In genomic region chr6:75516757-75517156, GRCh38 we compare ENCODE assay signal across 31 cellular contexts. TPM values are rescaled to one million over a fixed set of nuclear protein-coding genes. Genes with fewer than 3 reads are reported as not detected.
"Had no signal": no experiment of that assay in that cellular context is flagged by ENCODE, and none has a peak within 500 bp of the region (broad histone marks: within the 10 kb centered on the region; RNA-seq: fewer than 3 reads in every experiment).

No MANE protein-coding gene starts in this region.

- H3K4me3 ChIP-seq: ascending aorta, breast epithelium, cardiac muscle cell, colonic mucosa, dorsolateral prefrontal cortex, esophagus muscularis mucosa, gastroesophageal sphincter, heart right ventricle had no signal

- H3K4me3 Mint-ChIP-seq: activated CD4-positive, alpha-beta memory T cell treated with anti-CD3 and anti-CD28 coated beads, Interleukin-2, amount 10 ng/mL, durations not matched to agents 7 days and 5 days; activated CD4-positive, alpha-beta T cell treated with anti-CD3 and anti-CD28 coated beads, Interleukin-2, amount 10 ng/mL, durations not matched to agents 7 days and 5 days; activated naive CD4-positive, alpha-beta T cell treated with anti-CD3 and anti-CD28 coated beads, Interleukin-2, amount 10 ng/mL, durations not matched to agents 7 days and 5 days; activated naive CD8-positive, alpha-beta T cell treated with anti-CD3 and anti-CD28 coated beads, Interleukin-2, amount 10 ng/mL, durations not matched to agents 7 days and 5 days; activated T-cell treated with anti-CD3 and anti-CD28 coated beads, Interleukin-2, amount 50 U/mL, for 24 hours; activated T-cell treated with anti-CD3 and anti-CD28 coated beads, Interleukin-2, amount 50 U/mL, for 72 hours; brain; dendritic cell treated with granulocyte-macrophage colony-stimulating factor and Interleukin-4, amounts not matched to agents 40 ng/mL and 50 ng/mL, for 4 days had no signal

- H3K9me3 Mint-ChIP-seq: activated CD4-positive, alpha-beta memory T cell treated with anti-CD3 and anti-CD28 coated beads, Interleukin-2, amount 10 ng/mL, durations not matched to agents 7 days and 5 days; activated CD4-positive, alpha-beta T cell treated with anti-CD3 and anti-CD28 coated beads, Interleukin-2, amount 10 ng/mL, durations not matched to agents 7 days and 5 days; activated naive CD4-positive, alpha-beta T cell treated with anti-CD3 and anti-CD28 coated beads, Interleukin-2, amount 10 ng/mL, durations not matched to agents 7 days and 5 days; activated naive CD4-positive, alpha-beta T cell treated with anti-CD3 and anti-CD28 coated beads, Interleukin-2, amount 50 U/mL, for 72 hours; activated naive CD8-positive, alpha-beta T cell treated with anti-CD3 and anti-CD28 coated beads, Interleukin-2, amount 10 ng/mL, durations not matched to agents 7 days and 5 days; activated T-cell treated with anti-CD3 and anti-CD28 coated beads, Interleukin-2, amount 50 U/mL, for 24 hours; activated T-cell treated with anti-CD3 and anti-CD28 coated beads, Interleukin-2, amount 50 U/mL, for 72 hours; dendritic cell treated with granulocyte-macrophage colony-stimulating factor and Interleukin-4, amounts not matched to agents 40 ng/mL and 50 ng/mL, for 4 days had no signal

- H3K4me1 ChIP-seq: ascending aorta, breast epithelium, colonic mucosa, esophagus muscularis mucosa, gastroesophageal sphincter, heart right ventricle had no signal

- H3K27ac ChIP-seq: ascending aorta, breast epithelium, cardiac muscle cell, colonic mucosa, dorsolateral prefrontal cortex, esophagus muscularis mucosa, gastroesophageal sphincter, heart right ventricle had no signal

- H3K9me3 ChIP-seq: ascending aorta, breast epithelium, colonic mucosa, esophagus muscularis mucosa, gastroesophageal sphincter had no signal

- H3K27me3 ChIP-seq: ascending aorta, breast epithelium, cardiac muscle cell, colonic mucosa, dorsolateral prefrontal cortex, esophagus muscularis mucosa, gastroesophageal sphincter, heart right ventricle had no signal

- H3K36me3 Mint-ChIP-seq: activated naive CD4-positive, alpha-beta T cell treated with anti-CD3 and anti-CD28 coated beads, Interleukin-2, amount 10 ng/mL, durations not matched to agents 7 days and 5 days; activated naive CD4-positive, alpha-beta T cell treated with anti-CD3 and anti-CD28 coated beads, Interleukin-2, amount 50 U/mL, for 72 hours; activated naive CD8-positive, alpha-beta T cell treated with anti-CD3 and anti-CD28 coated beads, Interleukin-2, amount 10 ng/mL, durations not matched to agents 7 days and 5 days; brain had no signal

- H3K27me3 Mint-ChIP-seq: activated CD4-positive, alpha-beta memory T cell treated with anti-CD3 and anti-CD28 coated beads, Interleukin-2, amount 10 ng/mL, durations not matched to agents 7 days and 5 days; activated CD4-positive, alpha-beta T cell treated with anti-CD3 and anti-CD28 coated beads, Interleukin-2, amount 10 ng/mL, durations not matched to agents 7 days and 5 days; activated naive CD4-positive, alpha-beta T cell treated with anti-CD3 and anti-CD28 coated beads, Interleukin-2, amount 10 ng/mL, durations not matched to agents 7 days and 5 days; activated naive CD8-positive, alpha-beta T cell treated with anti-CD3 and anti-CD28 coated beads, Interleukin-2, amount 10 ng/mL, durations not matched to agents 7 days and 5 days; activated T-cell treated with anti-CD3 and anti-CD28 coated beads, Interleukin-2, amount 50 U/mL, for 24 hours; brain had no signal

- H3K27ac Mint-ChIP-seq: activated CD4-positive, alpha-beta memory T cell treated with anti-CD3 and anti-CD28 coated beads, Interleukin-2, amount 10 ng/mL, durations not matched to agents 7 days and 5 days; activated CD4-positive, alpha-beta T cell treated with anti-CD3 and anti-CD28 coated beads, Interleukin-2, amount 10 ng/mL, durations not matched to agents 7 days and 5 days; activated naive CD4-positive, alpha-beta T cell treated with anti-CD3 and anti-CD28 coated beads, Interleukin-2, amount 10 ng/mL, durations not matched to agents 7 days and 5 days; activated naive CD4-positive, alpha-beta T cell treated with anti-CD3 and anti-CD28 coated beads, Interleukin-2, amount 50 U/mL, for 72 hours; activated naive CD8-positive, alpha-beta T cell treated with anti-CD3 and anti-CD28 coated beads, Interleukin-2, amount 10 ng/mL, durations not matched to agents 7 days and 5 days; activated T-cell treated with anti-CD3 and anti-CD28 coated beads, Interleukin-2, amount 50 U/mL, for 24 hours; activated T-cell treated with anti-CD3 and anti-CD28 coated beads, Interleukin-2, amount 50 U/mL, for 72 hours; brain; dendritic cell treated with granulocyte-macrophage colony-stimulating factor and Interleukin-4, amounts not matched to agents 40 ng/mL and 50 ng/mL, for 4 days had no signal

- DNase-seq: activated CD4-positive, alpha-beta memory T cell treated with anti-CD3 and anti-CD28 coated beads, Interleukin-2, amount 10 ng/mL, durations not matched to agents 7 days and 5 days; activated CD4-positive, alpha-beta T cell treated with anti-CD3 and anti-CD28 coated beads for 1 hour; activated CD4-positive, alpha-beta T cell treated with anti-CD3 and anti-CD28 coated beads for 4 hours; activated CD4-positive, alpha-beta T cell treated with anti-CD3 and anti-CD28 coated beads, Interleukin-2, amount 10 ng/mL, durations not matched to agents 7 days and 5 days; activated CD4-positive, alpha-beta T cell treated with anti-CD3 and anti-CD28 coated beads, Interleukin-2, amount 50 U/mL, for 4 hours; activated CD8-positive, alpha-beta memory T cell treated with anti-CD3 and anti-CD28 coated beads, Interleukin-2, amount 50 U/mL, for 48 hours; activated gamma-delta T cell; activated naive CD4-positive, alpha-beta T cell; activated naive CD4-positive, alpha-beta T cell treated with anti-CD3 and anti-CD28 coated beads, Interleukin-2, amount 10 ng/mL, durations not matched to agents 7 days and 5 days; activated naive CD8-positive, alpha-beta T cell treated with anti-CD3 and anti-CD28 coated beads, Interleukin-2, amount 10 ng/mL, durations not matched to agents 7 days and 5 days; activated T-cell treated with anti-CD3 and anti-CD28 coated beads for 4 hours; activated T-cell treated with anti-CD3 and anti-CD28 coated beads, Interleukin-2, amount 50 U/mL, for 24 hours; activated T-cell treated with anti-CD3 and anti-CD28 coated beads, Interleukin-2, amount 50 U/mL, for 72 hours; central memory CD4-positive, alpha-beta T cell; cerebellar nuclear complex; colonic mucosa; dorsolateral prefrontal cortex; effector memory CD4-positive, alpha-beta T cell; erythroblast; foreskin melanocyte; heart right ventricle; T-helper 2 cell had no signal

- H3K36me3 ChIP-seq: ascending aorta, breast epithelium, cardiac muscle cell, colonic mucosa, esophagus muscularis mucosa, gastroesophageal sphincter, heart right ventricle had no signal

- H3K4me1 Mint-ChIP-seq: activated CD4-positive, alpha-beta memory T cell treated with anti-CD3 and anti-CD28 coated beads, Interleukin-2, amount 10 ng/mL, durations not matched to agents 7 days and 5 days; activated CD4-positive, alpha-beta T cell treated with anti-CD3 and anti-CD28 coated beads, Interleukin-2, amount 10 ng/mL, durations not matched to agents 7 days and 5 days; activated naive CD4-positive, alpha-beta T cell treated with anti-CD3 and anti-CD28 coated beads, Interleukin-2, amount 10 ng/mL, durations not matched to agents 7 days and 5 days; activated naive CD8-positive, alpha-beta T cell treated with anti-CD3 and anti-CD28 coated beads, Interleukin-2, amount 10 ng/mL, durations not matched to agents 7 days and 5 days; brain had no signal

RNA-seq across cellular contexts. Expression of gene FILIP1, which starts 23.2 kb away (rescaled TPM):
- total RNA-seq: activated CD4-positive, alpha-beta memory T cell treated with anti-CD3 and anti-CD28 coated beads, Interleukin-2, amount 10 ng/mL, durations not matched to agents 7 days and 5 days; activated naive CD4-positive, alpha-beta T cell treated with anti-CD3 and anti-CD28 coated beads, Interleukin-2, amount 50 U/mL, for 72 hours; activated naive CD8-positive, alpha-beta T cell treated with anti-CD3 and anti-CD28 coated beads, Interleukin-2, amount 10 ng/mL, durations not matched to agents 7 days and 5 days; T-helper 1 cell treated with Interleukin-12 subunit alpha and Interleukin-12 subunit beta and Interleukin-4 antibody, amounts not matched to agents 30 ng/mL and 1 ng/mL, for 36 hours had no signal
